Comparison of ENCODE assay signal across 16 cellular contexts in the genomic region with DNA sequence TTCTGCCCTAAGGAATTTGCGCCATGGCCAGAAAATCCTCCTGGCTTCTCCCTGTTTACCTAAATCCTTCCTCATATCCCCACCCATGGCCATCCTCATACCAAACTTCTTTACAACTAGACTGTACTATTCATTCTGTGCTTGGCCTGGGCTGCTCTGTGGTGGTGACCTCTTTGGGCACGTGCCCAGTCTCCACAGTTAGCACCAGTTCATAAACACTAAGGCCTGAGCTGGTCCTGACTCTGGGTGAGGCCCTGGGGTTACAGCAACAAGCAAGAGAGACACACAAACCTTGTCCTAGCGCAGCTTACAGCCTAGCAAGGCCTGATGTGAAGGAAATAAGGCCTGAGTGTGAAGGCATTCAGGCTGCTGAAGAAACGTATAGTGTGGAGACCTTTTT. TPM values are rescaled to one million over a fixed set of nuclear protein-coding genes. Genes with fewer than 3 reads are reported as not detected.
DNase-seq lines count a peak whose midpoint lies in the region; ATAC-seq and TF ChIP-seq lines count a peak whose summit lies in the region.
"Had no signal": no experiment of that assay in that cellular context is flagged by ENCODE, and none has a peak within 500 bp of the region (broad histone marks: within the 10 kb centered on the region; RNA-seq: fewer than 3 reads in every experiment).

No MANE protein-coding gene starts in this region.

- H3K4me3 ChIP-seq in fibroblast of villous mesenchyme (ENCODE audit: low read depth, low read length) = no peak overlapping the region
- H3K4me3 ChIP-seq: lung, ovary, smooth muscle cell had no signal

- H3K27ac ChIP-seq in foreskin keratinocyte = no peak overlapping the region
- H3K27ac ChIP-seq: ovary had no signal

- no peaks in the 10 kb centered on the region for H3K9me3 Mint-ChIP-seq in activated CD4-positive, alpha-beta T cell treated with anti-CD3 and anti-CD28 coated beads, Interleukin-2, amount 10 ng/mL, durations not matched to agents 7 days and 5 days
- no peaks in the 10 kb centered on the region for H3K9me3 Mint-ChIP-seq in T-cell
- no peaks in the 10 kb centered on the region for H3K9me3 Mint-ChIP-seq in stimulated activated effector memory CD8-positive, alpha-beta T cell treated with anti-CD3 and anti-CD28 coated beads, Interleukin-12 subunit alpha, Interleukin-12 subunit beta, amount 100 ng/mL, for 72 hours

- CTCF ChIA-PET in activated CD4-positive, alpha-beta T cell treated with anti-CD3 and anti-CD28 coated beads, Interleukin-2, amount 10 ng/mL, durations not matched to agents 7 days and 5 days (lab: Charles Lee) = interaction anchor here (1.4 to 9.6 kb wide), 4 partner anchors 7 to 16 kb away, joined by 3 to 55 read pairs (median 11); partner anchors contain the start of gene TMUB2
- CTCF ChIA-PET in T-cell (lab: Charles Lee) = interaction anchor here in 1 of 2 donors (0.6 kb wide), 1 partner anchor 19 kb away, joined by 6 read pairs; no protein-coding TSS in a partner anchor

- POLR2A ChIA-PET in activated CD4-positive, alpha-beta T cell treated with anti-CD3 and anti-CD28 coated beads, Interleukin-2, amount 10 ng/mL, durations not matched to agents 7 days and 5 days (lab: Charles Lee) = no interaction called here
- POLR2A ChIA-PET in T-cell (lab: Charles Lee) = no interaction called here

- ATAC-seq in T-cell (replicated peaks in 1 of 4) = no peak
- ATAC-seq in stimulated activated effector memory CD8-positive, alpha-beta T cell treated with anti-CD3 and anti-CD28 coated beads, Interleukin-12 subunit alpha, Interleukin-12 subunit beta, amount 100 ng/mL, for 72 hours = no peak
- ATAC-seq in HG03342 (IDR thresholded peaks at IDR 0.05; ENCODE audit: unreplicated experiment) = no peak
- ATAC-seq in foreskin keratinocyte = no peak

- no peak overlapping the region for H3K4me3 Mint-ChIP-seq in activated CD4-positive, alpha-beta T cell treated with anti-CD3 and anti-CD28 coated beads, Interleukin-2, amount 10 ng/mL, durations not matched to agents 7 days and 5 days
- H3K4me3 Mint-ChIP-seq in T-cell = no peak overlapping the region
- H3K4me3 Mint-ChIP-seq in stimulated activated effector memory CD8-positive, alpha-beta T cell treated with anti-CD3 and anti-CD28 coated beads, Interleukin-12 subunit alpha, Interleukin-12 subunit beta, amount 100 ng/mL, for 72 hours = no peak overlapping the region

- H3K27me3 ChIP-seq in foreskin keratinocyte = no peaks in the 10 kb centered on the region
- H3K27me3 ChIP-seq: ovary had no signal

- no peaks in the 10 kb centered on the region for H3K27me3 Mint-ChIP-seq in activated CD4-positive, alpha-beta T cell treated with anti-CD3 and anti-CD28 coated beads, Interleukin-2, amount 10 ng/mL, durations not matched to agents 7 days and 5 days
- H3K27me3 Mint-ChIP-seq in T-cell = no peaks in the 10 kb centered on the region

- DNase-seq in activated CD4-positive, alpha-beta T cell treated with anti-CD3 and anti-CD28 coated beads, Interleukin-2, amount 10 ng/mL, durations not matched to agents 7 days and 5 days = no peak
- DNase-seq in activated CD4-positive, alpha-beta T cell treated with anti-CD3 and anti-CD28 coated beads, Interleukin-2, amount 50 U/mL, for 1 hour = no peak
- DNase-seq in T-cell (no peak), fibroblast of villous mesenchyme (ENCODE audit: low read depth) (peak; percentile 45), nucleus accumbens (lab: John Stamatoyannopoulos, UW) (no peak), foreskin keratinocyte (no peak)
- DNase-seq in stimulated activated effector memory CD8-positive, alpha-beta T cell treated with anti-CD3 and anti-CD28 coated beads, Interleukin-12 subunit alpha, Interleukin-12 subunit beta, amount 100 ng/mL, for 72 hours (ENCODE audit: low spot score in 2 of 2) = no peak
- DNase-seq: anterior cingulate cortex, NCI-H2081, NCI-H748 treated with DMSO at 0.1 percent for 48 hours had no signal

- H3K36me3 Mint-ChIP-seq in activated CD4-positive, alpha-beta T cell treated with anti-CD3 and anti-CD28 coated beads, Interleukin-2, amount 10 ng/mL, durations not matched to agents 7 days and 5 days (ENCODE audit: low read depth) = peaks cover 23% of the 10 kb centered on the region
- peaks cover 4% of the 10 kb centered on the region for H3K36me3 Mint-ChIP-seq in T-cell
- peaks cover 29% of the 10 kb centered on the region for H3K36me3 Mint-ChIP-seq in stimulated activated effector memory CD8-positive, alpha-beta T cell treated with anti-CD3 and anti-CD28 coated beads, Interleukin-12 subunit alpha, Interleukin-12 subunit beta, amount 100 ng/mL, for 72 hours

- peaks cover 43% of the 10 kb centered on the region for H3K4me1 Mint-ChIP-seq in activated CD4-positive, alpha-beta T cell treated with anti-CD3 and anti-CD28 coated beads, Interleukin-2, amount 10 ng/mL, durations not matched to agents 7 days and 5 days
- peaks cover 33 to 47% (median 44%) of the 10 kb centered on the region in 3 donors for H3K4me1 Mint-ChIP-seq in T-cell
- H3K4me1 Mint-ChIP-seq in stimulated activated effector memory CD8-positive, alpha-beta T cell treated with anti-CD3 and anti-CD28 coated beads, Interleukin-12 subunit alpha, Interleukin-12 subunit beta, amount 100 ng/mL, for 72 hours = peaks cover 35% of the 10 kb centered on the region

- no peak for TF ChIP-seq CTCF in fibroblast of villous mesenchyme (IDR thresholded peaks at IDR 0.05; ENCODE audit: insufficient read depth, low read depth, low read length)
- TF ChIP-seq CTCF in foreskin keratinocyte (conservative IDR thresholded peaks at IDR 0.05) = no peak

- H3K27ac Mint-ChIP-seq in activated CD4-positive, alpha-beta T cell treated with anti-CD3 and anti-CD28 coated beads, Interleukin-2, amount 10 ng/mL, durations not matched to agents 7 days and 5 days = peak overlapping the region; percentile 39
- peak overlapping the region; percentile 78 to 80 for H3K27ac Mint-ChIP-seq in T-cell
- peak overlapping the region; percentile 5 for H3K27ac Mint-ChIP-seq in stimulated activated effector memory CD8-positive, alpha-beta T cell treated with anti-CD3 and anti-CD28 coated beads, Interleukin-12 subunit alpha, Interleukin-12 subunit beta, amount 100 ng/mL, for 72 hours

- H3K4me1 ChIP-seq in foreskin keratinocyte = peaks cover 24% of the 10 kb centered on the region

RNA-seq across cellular contexts. Expression of gene ATXN7L3, which starts 3.1 kb away (rescaled TPM):
- total RNA-seq in activated CD4-positive, alpha-beta T cell treated with anti-CD3 and anti-CD28 coated beads, Interleukin-2, amount 10 ng/mL, durations not matched to agents 7 days and 5 days = 100 to 1,000 TPM; 110 to 112 TPM
- total RNA-seq in T-cell (100 to 1,000 TPM; 101 to 130 (median 125) TPM), fibroblast of villous mesenchyme (43.6 and 48.3 TPM in 2 replicates), foreskin keratinocyte (43.5 and 45.3 TPM in 2 replicates)
- 26.6 and 28.7 TPM in 2 replicates for polyA plus RNA-seq in foreskin keratinocyte

RNA-seq across cellular contexts. Expression of gene TMUB2, which starts 16.0 kb away (rescaled TPM):
- 10 to 100 TPM; 36.6 to 37.1 TPM for total RNA-seq in activated CD4-positive, alpha-beta T cell treated with anti-CD3 and anti-CD28 coated beads, Interleukin-2, amount 10 ng/mL, durations not matched to agents 7 days and 5 days
- 10 to 100 TPM; 42.0 to 46.6 (median 43.0) TPM for total RNA-seq in T-cell
- 19.0 and 28.1 TPM in 2 replicates for total RNA-seq in fibroblast of villous mesenchyme
- total RNA-seq in foreskin keratinocyte = 20.3 and 20.4 TPM in 2 replicates
- polyA plus RNA-seq in foreskin keratinocyte = 23.7 and 25.7 TPM in 2 replicates

RNA-seq across cellular contexts. Expression of gene UBTF, which starts 16.7 kb away (rescaled TPM):
- total RNA-seq in activated CD4-positive, alpha-beta T cell treated with anti-CD3 and anti-CD28 coated beads, Interleukin-2, amount 10 ng/mL, durations not matched to agents 7 days and 5 days = 100 to 1,000 TPM; 186 to 195 TPM
- total RNA-seq in T-cell (100 to 1,000 TPM; 162 to 228 (median 213) TPM), fibroblast of villous mesenchyme (46.1 and 46.6 TPM in 2 replicates), foreskin keratinocyte (49.8 and 56.0 TPM in 2 replicates)
- polyA plus RNA-seq in foreskin keratinocyte = 28.8 and 32.1 TPM in 2 replicates

RNA-seq across cellular contexts. Expression of gene ASB16, which starts 32.3 kb away (rescaled TPM):
- under 1 TPM in 1 of 2 experiments, not detected in 1; 0.30 TPM for total RNA-seq in activated CD4-positive, alpha-beta T cell treated with anti-CD3 and anti-CD28 coated beads, Interleukin-2, amount 10 ng/mL, durations not matched to agents 7 days and 5 days
- total RNA-seq in T-cell = under 1 TPM in 1 of 5 donors, not detected in 4; 0.15 TPM
- under 0.01 TPM in 1 of 2 replicates, not detected in the other for total RNA-seq in fibroblast of villous mesenchyme
- total RNA-seq in foreskin keratinocyte = not detected in 2 replicates
- not detected in 2 replicates for polyA plus RNA-seq in foreskin keratinocyte
- total RNA-seq: dermis microvascular lymphatic vessel endothelial cell, M059J, smooth muscle cell had no signal

Comparison
In these comparisons a context has a peak if more than half of its experiments do, and no peak if none do; other contexts are left out.
1. H3K27ac Mint-ChIP-seq: peak in every context shown above with its lines; median percentile 79 in T-cell; 39 in activated CD4-positive, alpha-beta T cell treated with anti-CD3 and anti-CD28 coated beads, Interleukin-2, amount 10 ng/mL, durations not matched to agents 7 days and 5 days; 5 in stimulated activated effector memory CD8-positive, alpha-beta T cell treated with anti-CD3 and anti-CD28 coated beads, Interleukin-12 subunit alpha, Interleukin-12 subunit beta, amount 100 ng/mL, for 72 hours.